In the genomic region with DNA sequence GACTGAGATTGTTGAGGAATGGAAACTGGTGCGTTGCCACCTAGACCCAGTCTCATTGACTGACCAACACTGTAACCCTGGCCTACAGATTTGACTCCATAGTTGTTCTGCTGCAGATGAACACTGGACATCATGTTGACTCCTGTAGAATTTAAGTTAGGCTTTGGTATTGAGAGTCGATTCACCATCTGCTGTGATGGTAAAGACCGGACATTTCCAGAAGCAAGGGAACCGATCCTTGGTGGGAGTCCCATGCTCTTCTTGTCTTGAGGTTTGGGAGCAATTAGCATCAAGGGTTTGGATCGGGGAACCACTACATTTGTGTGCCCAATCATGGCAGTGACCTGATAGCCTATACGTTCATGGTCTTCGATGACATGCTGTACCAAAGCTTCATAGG, we compare ENCODE assay signal across 16 cellular contexts.
"Had no signal": no experiment of that assay in that cellular context is flagged by ENCODE, and none has a peak within 500 bp of the region (broad histone marks: within the 10 kb centered on the region; RNA-seq: fewer than 3 reads in every experiment).

No MANE protein-coding gene starts in this region.

- H3K27ac Mint-ChIP-seq: activated CD4-positive, alpha-beta T cell treated with anti-CD3 and anti-CD28 coated beads, Interleukin-2, amount 10 ng/mL, durations not matched to agents 7 days and 5 days; mesothelial cell of epicardium; nephron progenitor cell had no signal

- H3K9me3 Mint-ChIP-seq: activated CD4-positive, alpha-beta T cell treated with anti-CD3 and anti-CD28 coated beads, Interleukin-2, amount 10 ng/mL, durations not matched to agents 7 days and 5 days; activated T-helper 1 cell treated with anti-CD3 and anti-CD28 coated beads, Interleukin-12 subunit alpha, Interleukin-12 subunit beta, Interleukin-2, Interleukin-4 antibody, amounts not matched to agents 30 ng/mL and 10 ng/mL and 1 ng/mL, durations not matched to agents 14 hours and 24 hours and 36 hours; immature natural killer cell; mesothelial cell of epicardium; nephron progenitor cell; stimulated activated naive CD8-positive, alpha-beta T cell treated with anti-CD3 and anti-CD28 coated beads, Interleukin-15, amount 100 ng/mL, for 72 hours had no signal

- H3K9me3 ChIP-seq: gastrocnemius medialis, heart left ventricle, lower lobe of right lung, upper lobe of left lung had no signal

- H3K4me3 Mint-ChIP-seq: activated CD4-positive, alpha-beta T cell treated with anti-CD3 and anti-CD28 coated beads, Interleukin-2, amount 10 ng/mL, durations not matched to agents 7 days and 5 days; activated T-helper 1 cell treated with anti-CD3 and anti-CD28 coated beads, Interleukin-12 subunit alpha, Interleukin-12 subunit beta, Interleukin-2, Interleukin-4 antibody, amounts not matched to agents 30 ng/mL and 10 ng/mL and 1 ng/mL, durations not matched to agents 14 hours and 24 hours and 36 hours; immature natural killer cell; mesothelial cell of epicardium; nephron progenitor cell; stimulated activated naive CD8-positive, alpha-beta T cell treated with anti-CD3 and anti-CD28 coated beads, Interleukin-15, amount 100 ng/mL, for 72 hours had no signal

- H3K4me3 ChIP-seq: gastrocnemius medialis, heart left ventricle, lower lobe of right lung, upper lobe of left lung had no signal

- H3K27me3 Mint-ChIP-seq: activated CD4-positive, alpha-beta T cell treated with anti-CD3 and anti-CD28 coated beads, Interleukin-2, amount 10 ng/mL, durations not matched to agents 7 days and 5 days; stimulated activated naive CD8-positive, alpha-beta T cell treated with anti-CD3 and anti-CD28 coated beads, Interleukin-15, amount 100 ng/mL, for 72 hours had no signal

- H3K27ac ChIP-seq: gastrocnemius medialis, heart left ventricle, lower lobe of right lung, upper lobe of left lung had no signal

- H3K4me1 ChIP-seq: gastrocnemius medialis, lower lobe of right lung, upper lobe of left lung had no signal

- H3K27me3 ChIP-seq: gastrocnemius medialis, heart left ventricle, upper lobe of left lung had no signal

- H3K4me1 Mint-ChIP-seq: mesothelial cell of epicardium, nephron progenitor cell had no signal

- ATAC-seq: gastrocnemius medialis; heart left ventricle; lower lobe of right lung; stimulated activated naive CD8-positive, alpha-beta T cell treated with anti-CD3 and anti-CD28 coated beads, Interleukin-15, amount 100 ng/mL, for 72 hours had no signal

- DNase-seq: activated CD4-positive, alpha-beta T cell treated with anti-CD3 and anti-CD28 coated beads, Interleukin-2, amount 10 ng/mL, durations not matched to agents 7 days and 5 days; activated CD4-positive, CD25-positive, alpha-beta regulatory T cell; activated naive CD4-positive, alpha-beta T cell; dermis blood vessel endothelial cell; gastrocnemius medialis; heart left ventricle; immature natural killer cell; lower lobe of right lung; nephron progenitor cell; occipital lobe; stimulated activated CD4-positive, alpha-beta T cell treated with anti-CD3 and anti-CD28 coated beads, Interleukin-2, amount 100 ng/mL, for 48 hours; stimulated activated naive CD8-positive, alpha-beta T cell treated with anti-CD3 and anti-CD28 coated beads, Interleukin-15, amount 100 ng/mL, for 72 hours; SW 1271; upper lobe of left lung had no signal
